ENCODE assay signal across 8 cellular contexts in genomic region chr12:121626087-121626852, GRCh38. TPM values are rescaled to one million over a fixed set of nuclear protein-coding genes. Genes with fewer than 3 reads are reported as not detected.
DNase-seq lines count a peak whose midpoint lies in the region; ATAC-seq and TF ChIP-seq lines count a peak whose summit lies in the region.

ORAI1 (plus strand) TSS chr12:121626530.

- H3K4me3 Mint-ChIP-seq in activated CD4-positive, alpha-beta T cell treated with anti-CD3 and anti-CD28 coated beads, Interleukin-2, amount 10 ng/mL, durations not matched to agents 7 days and 5 days: peak within 1 kb of the TSS; percentile 97

- H3K4me1 ChIP-seq in BLaER1: peaks cover 50% of the 10 kb centered on the region

- H3K27me3 Mint-ChIP-seq in activated CD4-positive, alpha-beta T cell treated with anti-CD3 and anti-CD28 coated beads, Interleukin-2, amount 10 ng/mL, durations not matched to agents 7 days and 5 days: no peaks in the 10 kb centered on the region

- H3K36me3 ChIP-seq in BLaER1: peaks cover 11% of the 10 kb centered on the region

- H3K9ac ChIP-seq in BLaER1: peak within 1 kb of the TSS; percentile 88

- H3K27ac Mint-ChIP-seq in activated CD4-positive, alpha-beta T cell treated with anti-CD3 and anti-CD28 coated beads, Interleukin-2, amount 10 ng/mL, durations not matched to agents 7 days and 5 days: peak within 1 kb of the TSS; percentile 94

- peak within 1 kb of the TSS; percentile 94 for H3K4me2 ChIP-seq in BLaER1

- H3K4me3 ChIP-seq in BLaER1 (peak within 1 kb of the TSS; percentile 80), coronary artery (peak within 1 kb of the TSS; percentile 76)

- peak; percentile 86 for ATAC-seq in GM19324 (IDR thresholded peaks at IDR 0.05; ENCODE audit: low FRiP score, unreplicated experiment)
- ATAC-seq in HG03469 (IDR thresholded peaks at IDR 0.05; ENCODE audit: unreplicated experiment): peak; percentile 52
- ATAC-seq in left lobe of liver: peak; percentile 89

- POLR2A ChIA-PET in activated CD4-positive, alpha-beta T cell treated with anti-CD3 and anti-CD28 coated beads, Interleukin-2, amount 10 ng/mL, durations not matched to agents 7 days and 5 days (lab: Charles Lee): interaction anchor here (0.6 to 0.9 kb wide), 5 partner anchors 9 to 152 kb away, joined by 3 to 7 read pairs (median 3); no protein-coding TSS in a partner anchor

- H4K20me1 ChIP-seq in BLaER1: peaks cover 27% of the 10 kb centered on the region

- no peaks in the 10 kb centered on the region for H3K9me3 Mint-ChIP-seq in activated CD4-positive, alpha-beta T cell treated with anti-CD3 and anti-CD28 coated beads, Interleukin-2, amount 10 ng/mL, durations not matched to agents 7 days and 5 days

- H3K27ac ChIP-seq in BLaER1 (peak within 1 kb of the TSS; percentile 84), coronary artery (peak within 1 kb of the TSS; percentile 82 to 96)

- TF ChIP-seq CTCF in coronary artery (IDR thresholded peaks at IDR 0.05): no peak

- H3K4me1 Mint-ChIP-seq in activated CD4-positive, alpha-beta T cell treated with anti-CD3 and anti-CD28 coated beads, Interleukin-2, amount 10 ng/mL, durations not matched to agents 7 days and 5 days: peaks cover 49% of the 10 kb centered on the region

- CTCF ChIA-PET in activated CD4-positive, alpha-beta T cell treated with anti-CD3 and anti-CD28 coated beads, Interleukin-2, amount 10 ng/mL, durations not matched to agents 7 days and 5 days (lab: Charles Lee): interaction anchor here (0.8 to 2.8 kb wide), 17 partner anchors 9 to 161 kb away, joined by 3 to 16 read pairs (median 5); no protein-coding TSS in a partner anchor

- H3K9me3 ChIP-seq in BLaER1: no peaks in the 10 kb centered on the region

- H3K27me3 ChIP-seq in BLaER1: no peaks in the 10 kb centered on the region

- DNase-seq in NCI-H69 (lab: John Stamatoyannopoulos, UW): peak; percentile 99
- peak; percentile 96 for DNase-seq in activated CD4-positive, alpha-beta T cell treated with anti-CD3 and anti-CD28 coated beads, Interleukin-2, amount 10 ng/mL, durations not matched to agents 7 days and 5 days
- peak; percentile 95 for DNase-seq in coronary artery (ENCODE audit: low spot score)
- DNase-seq in left lobe of liver (ENCODE audit: low spot score): peak; percentile 99
- DNase-seq in stimulated activated CD4-positive, alpha-beta T cell treated with anti-CD3 and anti-CD28 coated beads, Interleukin-2, amount 100 ng/mL, for 24 hours: peak; percentile 94 to 99

- peaks cover 38% of the 10 kb centered on the region for H3K36me3 Mint-ChIP-seq in activated CD4-positive, alpha-beta T cell treated with anti-CD3 and anti-CD28 coated beads, Interleukin-2, amount 10 ng/mL, durations not matched to agents 7 days and 5 days (ENCODE audit: low read depth)

RNA-seq across cellular contexts. Expression of gene ORAI1, which starts in this region (rescaled TPM):
- total RNA-seq in activated CD4-positive, alpha-beta T cell treated with anti-CD3 and anti-CD28 coated beads, Interleukin-2, amount 10 ng/mL, durations not matched to agents 7 days and 5 days: 10 to 100 TPM; 66.4 to 70.8 TPM
- total RNA-seq in left lobe of liver: 8.2 TPM

Comparison
In these comparisons a context has a peak if more than half of its experiments do, and no peak if none do; other contexts are left out.
1. Peak in every context shown above with its lines: DNase-seq, ATAC-seq, H3K4me3 ChIP-seq and H3K27ac ChIP-seq.